Comparison of ENCODE assay signal across 17 cellular contexts in genomic region chr10:4719671-4720070, GRCh38.
A peak's percentile ranks its signal among the peaks of the same experiment; 100 is the strongest.
DNase-seq lines count a peak whose midpoint lies in the region; ATAC-seq and TF ChIP-seq lines count a peak whose summit lies in the region.
"Had no signal": no experiment of that assay in that cellular context is flagged by ENCODE, and none has a peak within 500 bp of the region (broad histone marks: within the 10 kb centered on the region; RNA-seq: fewer than 3 reads in every experiment).

No MANE protein-coding gene starts in this region.

- ATAC-seq in SK-N-SH treated with all-trans-retinoic acid at 6 μM for 48 hours, result no peak
- ATAC-seq in CD4-positive, alpha-beta T cell (ENCODE audit: poor library complexity), result no peak
- ATAC-seq in GM18861 (IDR thresholded peaks at IDR 0.05; ENCODE audit: unreplicated experiment), result no peak
- ATAC-seq: GM12878 had no signal

- H3K27me3 ChIP-seq in smooth muscle cell (ENCODE audit: low read depth), result no peaks in the 10 kb centered on the region
- no peaks in the 10 kb centered on the region for H3K27me3 ChIP-seq in CD4-positive, alpha-beta T cell (ENCODE audit: control insufficient read depth, insufficient read depth, low read length)
- H3K27me3 ChIP-seq in H7 (ENCODE audit: control insufficient read depth, insufficient read depth, low read length), result no peaks in the 10 kb centered on the region
- H3K27me3 ChIP-seq: BLaER1 had no signal

- TF ChIP-seq CTCF in Calu3 (IDR thresholded peaks at IDR 0.05; ENCODE audit: unreplicated experiment) (no peak), HEK293 (tag by site-specific recombination; IDR thresholded peaks at IDR 0.05) (no peak), smooth muscle cell (IDR thresholded peaks at IDR 0.05; ENCODE audit: borderline replicate concordance, insufficient read depth, poor library complexity, severe bottlenecking) (no peak)
- no peak for TF ChIP-seq CTCF in CD4-positive, alpha-beta T cell (IDR thresholded peaks at IDR 0.05)

- H2AFZ ChIP-seq in smooth muscle cell (ENCODE audit: low read depth), result no peak overlapping the region

- H3K36me3 ChIP-seq in HEK293 (ENCODE audit: control insufficient read depth in 2 of 2, insufficient read depth in 1 of 2, low read length in 2 of 2), result no peaks in the 10 kb centered on the region
- H3K36me3 ChIP-seq in smooth muscle cell (ENCODE audit: low read depth), result no peaks in the 10 kb centered on the region
- H3K36me3 ChIP-seq in H7 (replicated peaks; ENCODE audit: control insufficient read depth, insufficient read depth, low read length), result no peaks in the 10 kb centered on the region
- H3K36me3 ChIP-seq: BLaER1 had no signal

- H3K4me1 Mint-ChIP-seq in Calu3 (ENCODE audit: low read depth, unreplicated experiment), result peaks cover 37% of the 10 kb centered on the region
- no peaks in the 10 kb centered on the region for H3K4me1 Mint-ChIP-seq in CD4-positive, alpha-beta T cell (ENCODE audit: low read depth)
- H3K4me1 Mint-ChIP-seq: B cell; CD4-positive, CD25-positive, alpha-beta regulatory T cell; CD8-positive, alpha-beta memory T cell had no signal

- H3K27me3 Mint-ChIP-seq in Calu3 (ENCODE audit: unreplicated experiment), result no peaks in the 10 kb centered on the region
- H3K27me3 Mint-ChIP-seq in CD4-positive, alpha-beta T cell, result peaks cover 18% of the 10 kb centered on the region

- no TSS peak for BruUV-seq in Calu3 (replicated peaks; lab: Mats Ljungman, UMichigan)

- no peaks in the 10 kb centered on the region for H3K79me2 ChIP-seq in smooth muscle cell (ENCODE audit: low read depth)

- no peaks in the 10 kb centered on the region for H3K36me3 Mint-ChIP-seq in Calu3 (ENCODE audit: insufficient read depth, unreplicated experiment)
- H3K36me3 Mint-ChIP-seq in CD4-positive, alpha-beta T cell (ENCODE audit: low read depth), result no peaks in the 10 kb centered on the region
- H3K36me3 Mint-ChIP-seq: CD4-positive, CD25-positive, alpha-beta regulatory T cell; CD8-positive, alpha-beta memory T cell had no signal

- H3K27ac Mint-ChIP-seq in Calu3 (ENCODE audit: unreplicated experiment), result peak overlapping the region; percentile 73
- H3K27ac Mint-ChIP-seq in CD4-positive, alpha-beta T cell, result no peak overlapping the region
- H3K27ac Mint-ChIP-seq: B cell; CD4-positive, CD25-positive, alpha-beta regulatory T cell; CD8-positive, alpha-beta memory T cell had no signal

- no peak overlapping the region for H3K27ac ChIP-seq in HEK293 (ENCODE audit: extremely low read depth, low read depth, low read length)
- H3K27ac ChIP-seq in smooth muscle cell (ENCODE audit: low read depth), result peak overlapping the region; percentile 53
- no peak overlapping the region for H3K27ac ChIP-seq in CD4-positive, alpha-beta T cell (ENCODE audit: low read depth, low read length)
- H3K27ac ChIP-seq: BLaER1, C4-2B had no signal

- intact Hi-C loops in Calu3 (cut with micrococcal nuclease; ENCODE audit: unreplicated experiment), result no loop called here
- intact Hi-C loops in CD4-positive, alpha-beta T cell (cut with DNase I, micrococcal nuclease), result no loop called here

- H3K4me1 ChIP-seq in HEK293 (ENCODE audit: control insufficient read depth, insufficient read depth, low read length) (no peaks in the 10 kb centered on the region), smooth muscle cell (ENCODE audit: low read depth) (no peaks in the 10 kb centered on the region)
- H3K4me1 ChIP-seq: BLaER1 had no signal

- DNase-seq in Calu3 (no peak), smooth muscle cell (lab: John Stamatoyannopoulos, UW; ENCODE audit: unreplicated experiment) (no peak), H7 (no peak)
- no peak for DNase-seq in CD4-positive, alpha-beta T cell
- DNase-seq: CD4-positive, CD25-positive, alpha-beta regulatory T cell; CD8-positive, alpha-beta memory T cell; DMS153; DMS79 treated with DMSO at 0.1 percent for 48 hours; GOT3; HCEC 1CT had no signal

- 88% methylated on average over 2 of the region's 2 CpGs for WGBS in smooth muscle cell (ENCODE audit: low lambda C conversion rate)

- H3K9me3 ChIP-seq in HEK293 (ENCODE audit: control insufficient read depth, insufficient read depth, low read depth, low read length) (no peaks in the 10 kb centered on the region), smooth muscle cell (replicated peaks; ENCODE audit: low read depth) (no peaks in the 10 kb centered on the region)
- H3K9me3 ChIP-seq in CD4-positive, alpha-beta T cell (ENCODE audit: control insufficient read depth, low read length), result no peaks in the 10 kb centered on the region
- H3K9me3 ChIP-seq: BLaER1 had no signal

- no peak overlapping the region for H3K9ac ChIP-seq in smooth muscle cell (ENCODE audit: low read depth)
- H3K9ac ChIP-seq: BLaER1 had no signal

- no peak overlapping the region for H3K4me3 ChIP-seq in HEK293 (ENCODE audit: low read depth, low read length)
- no peak overlapping the region for H3K4me3 ChIP-seq in smooth muscle cell
- H3K4me3 ChIP-seq in H7 (ENCODE audit: insufficient read depth, low read depth, low read length), result no peak overlapping the region
- H3K4me3 ChIP-seq: BLaER1, GM12878 had no signal

- H3K4me3 Mint-ChIP-seq in Calu3 (ENCODE audit: low read depth, unreplicated experiment), result no peak overlapping the region
- no peak overlapping the region for H3K4me3 Mint-ChIP-seq in CD4-positive, alpha-beta T cell
- H3K4me3 Mint-ChIP-seq: B cell; CD4-positive, CD25-positive, alpha-beta regulatory T cell; CD8-positive, alpha-beta memory T cell had no signal

- H3K9me3 Mint-ChIP-seq in Calu3 (ENCODE audit: low read depth, unreplicated experiment), result peaks cover 2% of the 10 kb centered on the region
- no peaks in the 10 kb centered on the region for H3K9me3 Mint-ChIP-seq in CD4-positive, alpha-beta T cell
- H3K9me3 Mint-ChIP-seq: CD8-positive, alpha-beta memory T cell had no signal

- POLR2A ChIA-PET in HEK293 (lab: Yijun Ruan, JAX), result no interaction called here
- POLR2A ChIA-PET in CD4-positive, alpha-beta T cell (lab: Charles Lee), result no interaction called here

- CTCF ChIA-PET in Calu3 (lab: Charles Lee), result interaction anchor here (1.4 kb wide), 1 partner anchor 13 kb away, joined by 3 read pairs; no protein-coding TSS in a partner anchor
- CTCF ChIA-PET in HEK293 (lab: Yijun Ruan, JAX), result interaction anchor here (0.5 to 1.1 kb wide), 2 partner anchors 35 to 63 kb away, joined by 3 read pairs; no protein-coding TSS in a partner anchor
- CTCF ChIA-PET in CD4-positive, alpha-beta T cell (lab: Charles Lee), result no interaction called here

- H3F3A ChIP-seq in smooth muscle cell (ENCODE audit: low read depth), result no peaks in the 10 kb centered on the region

- H4K20me1 ChIP-seq in smooth muscle cell (ENCODE audit: low read depth), result no peaks in the 10 kb centered on the region
- H4K20me1 ChIP-seq: BLaER1 had no signal

- H3K4me2 ChIP-seq in smooth muscle cell, result no peak overlapping the region
- H3K4me2 ChIP-seq: BLaER1 had no signal

TF ChIP-seq in HEK293, 187 proteins besides CTCF, POLR2A, EP300 and RAD21:
- TF ChIP-seq MEIS1 (CRISPR knock-in tag; IDR thresholded peaks at IDR 0.05; ENCODE audit: borderline replicate concordance) (peak; percentile 68; the same call in 1 of the 2 replicates), FEZF1 (tag by site-specific recombination; IDR thresholded peaks at IDR 0.05) (no peak), ATF2 (tag by site-specific recombination; IDR thresholded peaks at IDR 0.05; ENCODE audit: low read depth) (peak; percentile 36; the same call in 1 of the 2 replicates)

TF ChIP-seq in SK-N-SH treated with all-trans-retinoic acid at 6 μM for 48 hours, 23 proteins besides CTCF, POLR2A, EP300 and RAD21:
- TF ChIP-seq SNAI2 (CRISPR knock-in tag; IDR thresholded peaks at IDR 0.05), result no peak
- TF ChIP-seq ISL1 (CRISPR knock-in tag; IDR thresholded peaks at IDR 0.05), result peak; percentile 32
- TF ChIP-seq TOX (CRISPR knock-in tag; IDR thresholded peaks at IDR 0.05; ENCODE audit: borderline replicate concordance), result no peak
- no peak for TF ChIP-seq ZNF70 (CRISPR knock-in tag; IDR thresholded peaks at IDR 0.05)
